27 cellular contexts compared by ENCODE assay signal in the genomic region with DNA sequence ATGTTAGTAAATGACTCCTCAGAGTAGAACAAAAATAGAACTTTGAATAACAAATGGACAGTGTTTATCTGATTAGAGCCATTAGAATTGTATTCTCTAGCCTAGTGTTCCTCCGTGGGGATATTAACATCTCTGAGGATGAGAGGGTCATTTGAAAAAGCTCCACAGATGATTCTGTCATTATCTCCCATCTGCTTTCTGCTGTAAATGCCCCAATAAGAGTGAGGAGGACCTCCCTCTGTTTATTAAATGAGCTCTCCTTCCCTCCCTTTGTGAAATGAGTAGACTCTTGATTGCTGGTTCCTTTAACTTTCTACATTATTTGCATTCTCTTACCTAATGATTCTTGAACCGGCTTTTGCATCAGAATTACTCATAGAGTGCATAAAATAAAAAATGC. TPM values are rescaled to one million over a fixed set of nuclear protein-coding genes. Genes with fewer than 3 reads are reported as not detected.
"Had no signal": no experiment of that assay in that cellular context is flagged by ENCODE, and none has a peak within 500 bp of the region (broad histone marks: within the 10 kb centered on the region; RNA-seq: fewer than 3 reads in every experiment).

No MANE protein-coding gene starts in this region.

- H3K4me3 Mint-ChIP-seq: activated CD4-positive, alpha-beta T cell treated with anti-CD3 and anti-CD28 coated beads, Interleukin-2, amount 10 ng/mL, durations not matched to agents 24 days and 14 days; activated CD8-positive, alpha-beta T cell treated with anti-CD3 and anti-CD28 coated beads for 36 hours; activated naive CD8-positive, alpha-beta T cell treated with anti-CD3 and anti-CD28 coated beads for 36 hours; activated T-helper 17 cell treated with anti-CD3 and anti-CD28 coated beads, Interleukin-2, amount 50 U/mL, for 72 hours; central memory CD8-positive, alpha-beta T cell; natural killer cell; stimulated activated effector memory CD8-positive, alpha-beta T cell treated with anti-CD3 and anti-CD28 coated beads, Interleukin-12 subunit alpha, Interleukin-12 subunit beta, amount 100 ng/mL, for 72 hours; T-helper 2 cell treated with Interferon-gamma antibody and Interleukin-4, amounts not matched to agents 5 μg/mL and 100 μg/mL, for 36 hours; type B pancreatic cell had no signal

- H3K36me3 ChIP-seq: heart left ventricle, lower lobe of right lung, neutrophil, pancreas had no signal

- DNase-seq: activated CD4-positive, alpha-beta T cell treated with anti-CD3 and anti-CD28 coated beads, Interleukin-2, amount 10 ng/mL, durations not matched to agents 24 days and 14 days; activated CD4-positive, CD25-positive, alpha-beta regulatory T cell; activated CD8-positive, alpha-beta T cell treated with anti-CD3 and anti-CD28 coated beads for 36 hours; activated naive CD4-positive, alpha-beta T cell; activated naive CD8-positive, alpha-beta T cell treated with anti-CD3 and anti-CD28 coated beads for 36 hours; activated T-cell treated with anti-CD3 and anti-CD28 coated beads, Interleukin-2, amount 50 U/mL, for 1 hour; amygdala; body of pancreas; erythroblast; foreskin melanocyte; heart left ventricle; islet precursor cell; left colon; lower lobe of right lung; natural killer cell; pancreas; stimulated activated CD4-positive, alpha-beta T cell treated with anti-CD3 and anti-CD28 coated beads, Interleukin-4, amount 100 ng/mL, for 24 hours; testis had no signal

- H3K4me1 ChIP-seq: body of pancreas, heart left ventricle, lower lobe of right lung, pancreas, testis had no signal

- ATAC-seq: activated CD8-positive, alpha-beta T cell treated with anti-CD3 and anti-CD28 coated beads for 36 hours; activated T-helper 17 cell treated with anti-CD3 and anti-CD28 coated beads, Interleukin-2, amount 50 U/mL, for 72 hours; body of pancreas; heart left ventricle; left colon; lower lobe of right lung; natural killer cell; pancreas; sciatic nerve; stimulated activated effector memory CD8-positive, alpha-beta T cell treated with anti-CD3 and anti-CD28 coated beads, Interleukin-12 subunit alpha, Interleukin-12 subunit beta, amount 100 ng/mL, for 72 hours had no signal

- H3K27me3 ChIP-seq: body of pancreas, heart left ventricle, neutrophil, testis had no signal

- H3K4me1 Mint-ChIP-seq: activated CD4-positive, alpha-beta T cell treated with anti-CD3 and anti-CD28 coated beads, Interleukin-2, amount 10 ng/mL, durations not matched to agents 24 days and 14 days; activated naive CD8-positive, alpha-beta T cell treated with anti-CD3 and anti-CD28 coated beads for 36 hours; activated T-helper 17 cell treated with anti-CD3 and anti-CD28 coated beads, Interleukin-2, amount 50 U/mL, for 72 hours; central memory CD8-positive, alpha-beta T cell; natural killer cell; stimulated activated effector memory CD8-positive, alpha-beta T cell treated with anti-CD3 and anti-CD28 coated beads, Interleukin-12 subunit alpha, Interleukin-12 subunit beta, amount 100 ng/mL, for 72 hours had no signal

- H3K4me3 ChIP-seq: body of pancreas, coronary artery, heart left ventricle, lower lobe of right lung, pancreas, testis had no signal

- H3K27ac ChIP-seq: body of pancreas, coronary artery, heart left ventricle, lower lobe of right lung, neutrophil, pancreas, testis had no signal

- H3K9me3 ChIP-seq: body of pancreas, heart left ventricle, lower lobe of right lung, neutrophil, pancreas, testis had no signal

- H3K9me3 Mint-ChIP-seq: activated CD4-positive, alpha-beta T cell treated with anti-CD3 and anti-CD28 coated beads, Interleukin-2, amount 10 ng/mL, durations not matched to agents 24 days and 14 days; activated CD8-positive, alpha-beta T cell treated with anti-CD3 and anti-CD28 coated beads for 36 hours; activated naive CD8-positive, alpha-beta T cell treated with anti-CD3 and anti-CD28 coated beads for 36 hours; activated T-helper 17 cell treated with anti-CD3 and anti-CD28 coated beads, Interleukin-2, amount 50 U/mL, for 72 hours; central memory CD8-positive, alpha-beta T cell; natural killer cell; stimulated activated effector memory CD8-positive, alpha-beta T cell treated with anti-CD3 and anti-CD28 coated beads, Interleukin-12 subunit alpha, Interleukin-12 subunit beta, amount 100 ng/mL, for 72 hours; T-helper 2 cell treated with Interferon-gamma antibody and Interleukin-4, amounts not matched to agents 5 μg/mL and 100 μg/mL, for 36 hours; type B pancreatic cell had no signal

- H3K36me3 Mint-ChIP-seq: activated naive CD8-positive, alpha-beta T cell treated with anti-CD3 and anti-CD28 coated beads for 36 hours; natural killer cell; stimulated activated effector memory CD8-positive, alpha-beta T cell treated with anti-CD3 and anti-CD28 coated beads, Interleukin-12 subunit alpha, Interleukin-12 subunit beta, amount 100 ng/mL, for 72 hours; type B pancreatic cell had no signal

- H3K27ac Mint-ChIP-seq: activated CD4-positive, alpha-beta T cell treated with anti-CD3 and anti-CD28 coated beads, Interleukin-2, amount 10 ng/mL, durations not matched to agents 24 days and 14 days; activated CD8-positive, alpha-beta T cell treated with anti-CD3 and anti-CD28 coated beads for 36 hours; activated naive CD8-positive, alpha-beta T cell treated with anti-CD3 and anti-CD28 coated beads for 36 hours; activated T-helper 17 cell treated with anti-CD3 and anti-CD28 coated beads, Interleukin-2, amount 50 U/mL, for 72 hours; natural killer cell; stimulated activated effector memory CD8-positive, alpha-beta T cell treated with anti-CD3 and anti-CD28 coated beads, Interleukin-12 subunit alpha, Interleukin-12 subunit beta, amount 100 ng/mL, for 72 hours; T-helper 2 cell treated with Interferon-gamma antibody and Interleukin-4, amounts not matched to agents 5 μg/mL and 100 μg/mL, for 36 hours; type B pancreatic cell had no signal

- H3K27me3 Mint-ChIP-seq: activated CD4-positive, alpha-beta T cell treated with anti-CD3 and anti-CD28 coated beads, Interleukin-2, amount 10 ng/mL, durations not matched to agents 24 days and 14 days; activated CD8-positive, alpha-beta T cell treated with anti-CD3 and anti-CD28 coated beads for 36 hours; activated naive CD8-positive, alpha-beta T cell treated with anti-CD3 and anti-CD28 coated beads for 36 hours; type B pancreatic cell had no signal

RNA-seq across cellular contexts. Expression of gene GC, which starts 18.0 kb away (rescaled TPM):
- total RNA-seq: activated CD4-positive, alpha-beta T cell treated with anti-CD3 and anti-CD28 coated beads, Interleukin-2, amount 10 ng/mL, durations not matched to agents 24 days and 14 days; activated CD8-positive, alpha-beta T cell treated with anti-CD3 and anti-CD28 coated beads for 36 hours; activated naive CD8-positive, alpha-beta T cell treated with anti-CD3 and anti-CD28 coated beads for 36 hours; activated T-helper 17 cell treated with anti-CD3 and anti-CD28 coated beads, Interleukin-2, amount 50 U/mL, for 72 hours; left colon; mesenteric fat pad; natural killer cell; sciatic nerve; testis had no signal
